In genomic region chr11:70849031-70849430, GRCh38 we compare ENCODE assay signal across 3 cellular contexts.
A peak's percentile ranks its signal among the peaks of the same experiment; 100 is the strongest.
TF ChIP-seq lines count a peak whose summit lies in the region.

No MANE protein-coding gene starts in this region.

TF ChIP-seq in HepG2, 621 proteins besides CTCF, POLR2A, EP300 and RAD21:
- no peak for TF ChIP-seq ZNF44 (CRISPR knock-in tag; IDR thresholded peaks at IDR 0.05)
- no peak for TF ChIP-seq PRMT3 (CRISPR knock-in tag; IDR thresholded peaks at IDR 0.05; ENCODE audit: borderline replicate concordance, low read depth)
- TF ChIP-seq ZNF121 (CRISPR knock-in tag; IDR thresholded peaks at IDR 0.05), result peak; percentile 51; the same call in 1 of the 2 replicates

TF ChIP-seq in WTC11, 78 proteins besides CTCF, POLR2A, EP300 and RAD21:
- TF ChIP-seq ZNF281 (CRISPR knock-in tag; IDR thresholded peaks at IDR 0.05) (no peak), NFYB (CRISPR knock-in tag; conservative IDR thresholded peaks at IDR 0.05; ENCODE audit: low read depth) (no peak), ZNF121 (CRISPR knock-in tag; IDR thresholded peaks at IDR 0.05) (peak; percentile 51; the same call in 1 of the 2 replicates)

TF ChIP-seq in H1, 55 proteins besides CTCF, POLR2A, EP300 and RAD21:
- TF ChIP-seq RNF2 (IDR thresholded peaks at IDR 0.05; ENCODE audit: borderline replicate concordance, low read depth, low read length, missing control alignments, poor library complexity, severe bottlenecking) (no peak), TEAD4 (IDR thresholded peaks at IDR 0.05; ENCODE audit: low read depth, low read length) (peak; percentile 51; the same call in 1 of the 2 replicates)
TF ChIP-seq in H1: peak in this region for 1.
